Comparison of ENCODE assay signal across 7 cellular contexts in genomic region chr7:159030490-159031134, GRCh38.
DNase-seq lines count a peak whose midpoint lies in the region; ATAC-seq, FAIRE-seq and TF ChIP-seq lines count a peak whose summit lies in the region.

No MANE protein-coding gene starts in this region.

- TSS peak; percentile 67 for BruUV-seq in K562 (replicated peaks; lab: Mats Ljungman, UMichigan)

- H4K20me1 ChIP-seq in GM23248 (ENCODE audit: insufficient read depth) (no peaks in the 10 kb centered on the region), K562 (replicated peaks; ENCODE audit: control insufficient read depth, insufficient read depth, low read length) (0 out of 2 replicates have a peak, but pooled peaks cover under 1% of the 10 kb centered on the region)

- peak; percentile 74 for FAIRE-seq in K562 (lab: Jason Lieb, UNC)

- peak overlapping the region; percentile 24; the same call in 1 of the 2 replicates for H2AFZ ChIP-seq in GM23248
- peak overlapping the region; percentile 98 for H2AFZ ChIP-seq in K562 (ENCODE audit: low read depth, low read length)

- H3K4me1 ChIP-seq in GM23248 (ENCODE audit: insufficient read depth) (no peaks in the 10 kb centered on the region), K562 (replicated peaks in 1 of 2; ENCODE audit: control insufficient read depth in 2 of 2, insufficient read depth in 2 of 2, low read length in 2 of 2) (peaks cover 3 to 45% of the 10 kb centered on the region in 2 experiments; a peak in 4 of 5 replicates), skeletal muscle satellite cell (ENCODE audit: control insufficient read depth, insufficient read depth, low read length) (peaks cover 9% of the 10 kb centered on the region)

- peak; percentile 61; the same call in 1 of the 2 replicates for TF ChIP-seq POLR2A in K562 (conservative IDR thresholded peaks at IDR 0.05)

- peak; percentile 96 for ATAC-seq in K562
- no peak for ATAC-seq in HG03108 (IDR thresholded peaks at IDR 0.05; ENCODE audit: unreplicated experiment)

- POLR2A ChIA-PET in K562 (lab: Yijun Ruan, JAX): interaction anchor here (0.6 to 1.8 kb wide), 6 partner anchors 8 to 204 kb away, joined by 3 to 8 read pairs (median 3); no protein-coding TSS in a partner anchor

- DNase-seq in GM23248 (peak; percentile 7), NCI-H345 treated with DMSO at 0.1 percent for 48 hours (lab: John Stamatoyannopoulos, UW; ENCODE audit: unreplicated experiment) (peak; percentile 52), K562 (ENCODE audit: extremely low read depth in 1 of 4, low spot score in 3 of 4) (peak; percentile 87 to 92 (median 90)), iPS-NIHi11 (ENCODE audit: low spot score) (peak; percentile 85), dedifferentiated amniotic fluid mesenchymal stem cell (ENCODE audit: extremely low spot score) (no peak)

- in situ Hi-C loops in GM23248 (cut with MboI) (no loop called here), K562 (cut with MboI) (no loop called here)

- H3K27me3 ChIP-seq in GM23248 (replicated peaks; ENCODE audit: insufficient read depth) (no peaks in the 10 kb centered on the region), K562 (ENCODE audit: control insufficient read depth in 2 of 2, insufficient read depth in 2 of 2, low read length in 2 of 2) (peaks cover 29 to 67% of the 10 kb centered on the region in 2 experiments), skeletal muscle satellite cell (ENCODE audit: control insufficient read depth, insufficient read depth, low read length) (peaks cover 7% of the 10 kb centered on the region)

- no peak overlapping the region for H3K4me3 ChIP-seq in GM23248
- H3K4me3 ChIP-seq in K562: peak overlapping the region; percentile 46
- peak overlapping the region; percentile 73 for H3K4me3 ChIP-seq in skeletal muscle satellite cell (ENCODE audit: low read length)

- 5 to 8% methylated on average over 56 to 58 of the region's 59 CpGs for WGBS in GM23248 (ENCODE audit: low coverage in 1 of 2, low lambda C conversion rate in 2 of 2, missing lambda C conversion rate in 2 of 2), 2 experiments
- 2% methylated on average over 52 of the region's 59 CpGs for WGBS in K562 (ENCODE audit: insufficient coverage, low coverage, missing lambda C conversion rate)

- H3K9ac ChIP-seq in GM23248: no peak overlapping the region
- peak overlapping the region; percentile 54 to 93 for H3K9ac ChIP-seq in K562 (ENCODE audit: insufficient read depth in 1 of 2, low read depth in 2 of 2, low read length in 2 of 2)
- no peak overlapping the region for H3K9ac ChIP-seq in skeletal muscle satellite cell (ENCODE audit: low read depth, low read length)

- TF ChIP-seq CTCF in K562 (IDR thresholded peaks at IDR 0.05 in 2 of 3, conservative IDR thresholded peaks at IDR 0.05 in 1 of 3; ENCODE audit: insufficient read depth in 2 of 3, low read depth in 1 of 3, low read length in 3 of 3): peak; percentile 59 to 79 (median 66)

- no peaks in the 10 kb centered on the region for H3K9me1 ChIP-seq in K562 (ENCODE audit: control insufficient read depth, insufficient read depth, low read length)

- intact Hi-C loops in K562 (cut with micrococcal nuclease): no loop called here

- H3F3A ChIP-seq in GM23248 (ENCODE audit: insufficient read depth): no peaks in the 10 kb centered on the region

- TF ChIP-seq EP300 in K562 (IDR thresholded peaks at IDR 0.05; ENCODE audit: low read length): 0 out of 2 replicates have a peak, but pooled peaks have one; percentile 22

- H3K4me2 ChIP-seq in GM23248 (ENCODE audit: unreplicated experiment): no peak overlapping the region
- H3K4me2 ChIP-seq in K562 (ENCODE audit: insufficient read depth, low read length): peak overlapping the region; percentile 76
- H3K4me2 ChIP-seq in skeletal muscle satellite cell (ENCODE audit: low read length): peak overlapping the region; percentile 95

- H3K27ac ChIP-seq in GM23248 (no peak overlapping the region), K562 (ENCODE audit: extremely low read depth, low read depth, low read length) (peak overlapping the region; percentile 61)

- no peaks in the 10 kb centered on the region for H3K9me3 ChIP-seq in GM23248 (ENCODE audit: low read depth)
- no peaks in the 10 kb centered on the region for H3K9me3 ChIP-seq in K562 (replicated peaks; ENCODE audit: control insufficient read depth, insufficient read depth, low read depth, low read length)
- H3K9me3 ChIP-seq in skeletal muscle satellite cell (replicated peaks; ENCODE audit: low read length): no peaks in the 10 kb centered on the region

- TF ChIP-seq RAD21 in K562 (CRISPR knock-in tag; conservative IDR thresholded peaks at IDR 0.05 in 1 of 2, IDR thresholded peaks at IDR 0.05 in 1 of 2): peak; percentile 36 to 42; a peak in 3 of 4 replicates

- CTCF ChIA-PET in K562 (lab: Yijun Ruan, JAX; ENCODE audit: low intra/inter-chr PET ratio): interaction anchor here (0.7 kb wide), 1 partner anchor 335 kb away, joined by 3 read pairs; no protein-coding TSS in a partner anchor

- H3K79me2 ChIP-seq in GM23248 (ENCODE audit: insufficient read depth) (no peaks in the 10 kb centered on the region), K562 (ENCODE audit: control insufficient read depth, insufficient read depth, low read length) (no peaks in the 10 kb centered on the region)

- no peaks in the 10 kb centered on the region for H3K9me2 ChIP-seq in GM23248 (ENCODE audit: insufficient read depth)

- no peaks in the 10 kb centered on the region for H3K36me3 ChIP-seq in GM23248 (ENCODE audit: low read depth)
- peaks cover 9% of the 10 kb centered on the region; the same call in 2 of the 3 replicates for H3K36me3 ChIP-seq in K562 (ENCODE audit: control insufficient read depth, insufficient read depth, low read length)
- H3K36me3 ChIP-seq in skeletal muscle satellite cell (ENCODE audit: insufficient read depth, low read length): no peaks in the 10 kb centered on the region

TF ChIP-seq in K562, 482 proteins besides CTCF, POLR2A, EP300 and RAD21 (continues in another document):
- TF ChIP-seq MCM5 (IDR thresholded peaks at IDR 0.05; ENCODE audit: low read depth): no peak
- peak; percentile 80 for TF ChIP-seq RBM39 (optimal IDR thresholded peaks at IDR 0.05; ENCODE audit: low read depth, low read length)
- no peak for TF ChIP-seq ATF1 (CRISPR knock-in tag; IDR thresholded peaks at IDR 0.05)
- TF ChIP-seq ATF1 (tag; IDR thresholded peaks at IDR 0.05): peak; percentile 82
- TF ChIP-seq SP1 (CRISPR knock-in tag; IDR thresholded peaks at IDR 0.05): peak; percentile 60
- peak; percentile 65; the same call in 1 of the 2 replicates for TF ChIP-seq BRD4 (IDR thresholded peaks at IDR 0.05)
- 0 out of 2 replicates have a peak, but pooled peaks have one; percentile 66 for TF ChIP-seq NR4A1 (CRISPR knock-in tag; IDR thresholded peaks at IDR 0.05)
- TF ChIP-seq NR4A1 (tag; IDR thresholded peaks at IDR 0.05): no peak
- peak; percentile 82; the same call in 1 of the 2 replicates for TF ChIP-seq ZBTB7A (IDR thresholded peaks at IDR 0.05; ENCODE audit: borderline replicate concordance, control insufficient read depth, low read depth, low read length)
- peak; percentile 84; the same call in 1 of the 2 replicates for TF ChIP-seq E2F1 (CRISPR knock-in tag; IDR thresholded peaks at IDR 0.05)
- peak; percentile 64 for TF ChIP-seq U2AF1 (optimal IDR thresholded peaks at IDR 0.05; ENCODE audit: low read depth, low read length)
- peak; percentile 52; the same call in 1 of the 2 replicates for TF ChIP-seq ZNF143 (CRISPR knock-in tag; IDR thresholded peaks at IDR 0.05)
- TF ChIP-seq MCM7 (IDR thresholded peaks at IDR 0.05): no peak
- TF ChIP-seq MAFK (IDR thresholded peaks at IDR 0.05; ENCODE audit: low read length): peak; percentile 7; the same call in 1 of the 2 replicates
- peak; percentile 50 for TF ChIP-seq JUN (IDR thresholded peaks at IDR 0.05; ENCODE audit: borderline replicate concordance, low read depth, low read length)
- TF ChIP-seq JUN (CRISPR knock-in tag; IDR thresholded peaks at IDR 0.05; ENCODE audit: borderline replicate concordance): 0 out of 2 replicates have a peak, but pooled peaks have one; percentile 54
- no peak for TF ChIP-seq CHD1 (IDR thresholded peaks at IDR 0.05; ENCODE audit: low read length)
- no peak for TF ChIP-seq SFPQ (IDR thresholded peaks at IDR 0.05; ENCODE audit: low read depth, low read length)

Comparison
In these comparisons a context has a peak if more than half of its experiments do, and no peak if none do; other contexts are left out.
1. H3K9ac ChIP-seq: peak in K562 (2 of 2); none in GM23248 (single experiment) and skeletal muscle satellite cell (single experiment).